In the genomic region with DNA sequence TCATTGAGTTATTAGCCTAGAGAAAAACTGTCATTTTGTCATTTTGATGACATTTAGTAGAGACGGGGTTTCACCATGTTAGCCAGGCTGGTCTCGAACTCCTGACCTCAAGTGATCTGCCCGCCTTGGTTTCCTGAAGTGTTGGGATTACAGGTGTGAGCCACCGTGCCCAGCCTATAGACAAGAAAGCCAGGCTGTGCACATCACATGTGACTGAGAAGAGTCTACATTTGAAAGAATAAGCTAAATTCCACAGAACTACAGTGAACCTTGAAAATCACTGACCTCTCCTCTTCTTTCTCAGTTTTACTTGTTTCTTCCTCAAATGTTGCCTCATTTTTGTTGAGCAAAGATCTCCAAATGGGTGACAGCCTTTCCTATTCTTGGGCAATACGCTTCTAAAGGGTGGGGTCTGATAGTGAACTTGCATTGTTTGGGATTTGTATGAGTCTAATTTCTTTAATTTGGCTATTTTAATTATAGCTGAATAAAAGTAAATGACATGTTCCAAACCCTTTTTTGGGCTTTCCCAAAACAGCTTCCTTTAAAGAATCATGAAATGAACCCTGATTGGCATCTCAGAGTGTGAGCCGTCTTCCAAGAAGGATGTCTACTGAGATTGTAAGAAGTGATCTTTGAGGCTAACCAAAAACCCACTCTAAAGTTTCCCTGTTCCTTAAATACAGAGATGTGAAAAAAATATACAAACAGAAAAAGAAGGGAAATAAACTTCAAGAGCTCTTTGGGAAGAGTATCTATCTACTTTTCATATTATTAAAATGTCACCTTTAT, we compare ENCODE assay signal across 21 cellular contexts. TPM values are rescaled to one million over a fixed set of nuclear protein-coding genes. Genes with fewer than 3 reads are reported as not detected.
DNase-seq lines count a peak whose midpoint lies in the region; ATAC-seq and TF ChIP-seq lines count a peak whose summit lies in the region.
"Had no signal": no experiment of that assay in that cellular context is flagged by ENCODE, and none has a peak within 500 bp of the region (broad histone marks: within the 10 kb centered on the region; RNA-seq: fewer than 3 reads in every experiment).

No MANE protein-coding gene starts in this region.

- H3K4me3 Mint-ChIP-seq in activated T-helper 17 cell treated with anti-CD3 and anti-CD28 coated beads, Interleukin-2, amount 50 U/mL, for 72 hours = no peak overlapping the region
- H3K4me3 Mint-ChIP-seq: activated naive CD4-positive, alpha-beta T cell treated with anti-CD3 and anti-CD28 coated beads, Interleukin-2, amount 50 U/mL, for 24 hours; CD4-positive, CD25-positive, alpha-beta regulatory T cell had no signal

- ATAC-seq in Right ventricle myocardium inferior (no peak), GM18909 (IDR thresholded peaks at IDR 0.05; ENCODE audit: poor library complexity, unreplicated experiment) (no peak), foreskin keratinocyte (no peak)
- ATAC-seq in activated T-helper 17 cell treated with anti-CD3 and anti-CD28 coated beads, Interleukin-2, amount 50 U/mL, for 72 hours (replicated peaks) = no peak

- no peaks in the 10 kb centered on the region for H3K9me3 Mint-ChIP-seq in activated T-helper 17 cell treated with anti-CD3 and anti-CD28 coated beads, Interleukin-2, amount 50 U/mL, for 72 hours
- H3K9me3 Mint-ChIP-seq: activated naive CD4-positive, alpha-beta T cell treated with anti-CD3 and anti-CD28 coated beads, Interleukin-2, amount 50 U/mL, for 24 hours; CD4-positive, CD25-positive, alpha-beta regulatory T cell had no signal

- peak overlapping the region; percentile 3 for H3K27ac Mint-ChIP-seq in activated T-helper 17 cell treated with anti-CD3 and anti-CD28 coated beads, Interleukin-2, amount 50 U/mL, for 72 hours
- H3K27ac Mint-ChIP-seq: activated naive CD4-positive, alpha-beta T cell treated with anti-CD3 and anti-CD28 coated beads, Interleukin-2, amount 50 U/mL, for 24 hours had no signal

- H3K36me3 ChIP-seq in left ventricle myocardium inferior = peaks cover 19% of the 10 kb centered on the region

- H3K27me3 Mint-ChIP-seq in activated T-helper 17 cell treated with anti-CD3 and anti-CD28 coated beads, Interleukin-2, amount 50 U/mL, for 72 hours = no peaks in the 10 kb centered on the region
- H3K27me3 Mint-ChIP-seq: activated naive CD4-positive, alpha-beta T cell treated with anti-CD3 and anti-CD28 coated beads, Interleukin-2, amount 50 U/mL, for 24 hours; CD4-positive, CD25-positive, alpha-beta regulatory T cell had no signal

- H3K4me1 Mint-ChIP-seq in activated T-helper 17 cell treated with anti-CD3 and anti-CD28 coated beads, Interleukin-2, amount 50 U/mL, for 72 hours = peaks cover 5% of the 10 kb centered on the region
- H3K4me1 Mint-ChIP-seq: activated naive CD4-positive, alpha-beta T cell treated with anti-CD3 and anti-CD28 coated beads, Interleukin-2, amount 50 U/mL, for 24 hours had no signal

- H3K4me1 ChIP-seq in left ventricle myocardium inferior (peaks cover 98% of the 10 kb centered on the region), foreskin keratinocyte (peaks cover 6% of the 10 kb centered on the region)

- no peaks in the 10 kb centered on the region for H3K27me3 ChIP-seq in left ventricle myocardium inferior (ENCODE audit: low read depth)
- H3K27me3 ChIP-seq in foreskin keratinocyte = no peaks in the 10 kb centered on the region
- H3K27me3 ChIP-seq: MG63 had no signal

- no peaks in the 10 kb centered on the region for H3K9me3 ChIP-seq in left ventricle myocardium inferior (replicated peaks)
- H3K9me3 ChIP-seq: MG63 had no signal

- intact Hi-C loops in left ventricle myocardium inferior (cut with micrococcal nuclease) (no loop called here), Right ventricle myocardium inferior (cut with DNase I) (no loop called here)

- H3K36me3 Mint-ChIP-seq in activated T-helper 17 cell treated with anti-CD3 and anti-CD28 coated beads, Interleukin-2, amount 50 U/mL, for 72 hours (ENCODE audit: low read depth) = peaks cover 94% of the 10 kb centered on the region

- DNase-seq in left ventricle myocardium inferior = no peak
- DNase-seq in Right ventricle myocardium inferior (ENCODE audit: missing footprints) = no peak
- DNase-seq in pons (ENCODE audit: low spot score) = peak; percentile 40
- no peak for DNase-seq in HT-29 (ENCODE audit: low spot score)
- DNase-seq in foreskin keratinocyte = no peak
- DNase-seq: activated CD8-positive, alpha-beta memory T cell treated with anti-CD3 and anti-CD28 coated beads for 24 hours; CD4-positive, CD25-positive, alpha-beta regulatory T cell; DMS153; effector CD8-positive, alpha-beta T cell; erythroblast; GDM1; H7; islet precursor cell; MG63; NCI-H1694; NCI-H2171 treated with DMSO at 0.1 percent for 48 hours; NCI-H526 treated with DMSO at 0.1 percent for 48 hours; stimulated activated CD4-positive, alpha-beta T cell treated with anti-CD3 and anti-CD28 coated beads, Interleukin-12 subunit alpha, Interleukin-12 subunit beta, amount 100 ng/mL, for 4 hours had no signal

- H3K27ac ChIP-seq in left ventricle myocardium inferior (replicated peaks) (peak overlapping the region; percentile 89), foreskin keratinocyte (no peak overlapping the region)

- H3K4me3 ChIP-seq in left ventricle myocardium inferior = no peak overlapping the region
- H3K4me3 ChIP-seq: MG63 had no signal

- TF ChIP-seq CTCF in left ventricle myocardium inferior (IDR thresholded peaks at IDR 0.05; ENCODE audit: borderline replicate concordance) (no peak), foreskin keratinocyte (conservative IDR thresholded peaks at IDR 0.05) (no peak)

RNA-seq across cellular contexts. Expression of a gene that starts 21.5 kb away (rescaled TPM):
- 2.7 TPM for total RNA-seq in left ventricle myocardium inferior
- total RNA-seq in Right ventricle myocardium inferior = 3.5 TPM
- total RNA-seq in activated T-helper 17 cell treated with anti-CD3 and anti-CD28 coated beads, Interleukin-2, amount 50 U/mL, for 72 hours = 1 to 10 TPM; 2.4 to 4.9 TPM
- total RNA-seq in HT-29 (2014; rRNA removed; shearing (Covaris generic)) = 1.6 and 2.0 TPM in 2 replicates
- 0.63 and 1.4 TPM in 2 replicates for total RNA-seq in foreskin keratinocyte
- polyA plus RNA-seq in foreskin keratinocyte = 0.35 and 1.1 TPM in 2 replicates

RNA-seq across cellular contexts. Expression of a gene that starts 57.0 kb away (rescaled TPM):
- 46.4 TPM for total RNA-seq in left ventricle myocardium inferior
- total RNA-seq in Right ventricle myocardium inferior = 55.5 TPM
- total RNA-seq in activated T-helper 17 cell treated with anti-CD3 and anti-CD28 coated beads, Interleukin-2, amount 50 U/mL, for 72 hours = 10 to 100 TPM; 51.0 to 56.3 TPM
- total RNA-seq in HT-29 (2014; rRNA removed; shearing (Covaris generic)) = 54.2 and 60.6 TPM in 2 replicates
- total RNA-seq in foreskin keratinocyte = 52.5 and 52.9 TPM in 2 replicates
- polyA plus RNA-seq in foreskin keratinocyte = 29.1 and 31.7 TPM in 2 replicates
